ENCODE assay signal across 27 cellular contexts in genomic region chr1:22344851-22345560, GRCh38.
"Had no signal": no experiment of that assay in that cellular context is flagged by ENCODE, and none has a peak within 500 bp of the region (broad histone marks: within the 10 kb centered on the region; RNA-seq: fewer than 3 reads in every experiment).

No MANE protein-coding gene starts in this region.

- H3K27ac ChIP-seq: esophagus squamous epithelium, heart right ventricle, lower lobe of right lung, neural progenitor cell, psoas muscle, sigmoid colon, suprapubic skin, transverse colon, upper lobe of right lung, vagina had no signal

- H3K27me3 ChIP-seq: vagina had no signal

- H3K27ac Mint-ChIP-seq: effector memory CD8-positive, alpha-beta T cell; immature natural killer cell; naive thymus-derived CD8-positive, alpha-beta T cell; neural progenitor cell; stimulated activated naive B cell treated with anti-CD40 and anti-IgM and Interleukin-4, amounts not matched to agents 10 μg/mL and 1 μg/mL and 100 μg/mL, for 72 hours; stimulated activated naive CD8-positive, alpha-beta T cell treated with anti-CD3 and anti-CD28 coated beads, Interleukin-15, amount 100 ng/mL, for 72 hours had no signal

- H3K9ac ChIP-seq: neural progenitor cell had no signal

- H3K4me1 ChIP-seq: psoas muscle, upper lobe of right lung had no signal

- H3K4me2 ChIP-seq: neural progenitor cell had no signal

- H3K9me3 Mint-ChIP-seq: effector memory CD8-positive, alpha-beta T cell; immature natural killer cell; naive thymus-derived CD8-positive, alpha-beta T cell; stimulated activated naive CD8-positive, alpha-beta T cell treated with anti-CD3 and anti-CD28 coated beads, Interleukin-15, amount 100 ng/mL, for 72 hours had no signal

- H3K9me3 ChIP-seq: esophagus squamous epithelium, heart right ventricle, lower lobe of right lung, psoas muscle, sigmoid colon, suprapubic skin, transverse colon, upper lobe of right lung, vagina had no signal

- H3K36me3 ChIP-seq: esophagus squamous epithelium, heart right ventricle, lower lobe of right lung, neural progenitor cell, sigmoid colon, suprapubic skin, transverse colon, upper lobe of right lung, vagina had no signal

- ATAC-seq: effector memory CD8-positive, alpha-beta T cell; heart right ventricle; left ventricle myocardium superior; lower lobe of right lung; naive thymus-derived CD8-positive, alpha-beta T cell; psoas muscle; right cardiac atrium; stimulated activated naive B cell treated with anti-CD40 and anti-IgM and Interleukin-4, amounts not matched to agents 10 μg/mL and 1 μg/mL and 100 μg/mL, for 72 hours; stimulated activated naive CD8-positive, alpha-beta T cell treated with anti-CD3 and anti-CD28 coated beads, Interleukin-15, amount 100 ng/mL, for 72 hours; upper lobe of right lung had no signal

- H3K4me3 ChIP-seq: esophagus squamous epithelium, heart right ventricle, lower lobe of right lung, neural progenitor cell, psoas muscle, sigmoid colon, suprapubic skin, transverse colon, upper lobe of right lung, vagina had no signal

- DNase-seq: cortex of kidney; effector memory CD8-positive, alpha-beta T cell; erythroblast; esophagus squamous epithelium; foreskin melanocyte; glutamatergic neuron; heart right ventricle; hypothalamus; immature natural killer cell; left ventricle myocardium superior; lower lobe of right lung; naive thymus-derived CD8-positive, alpha-beta T cell; nucleus accumbens; psoas muscle; right cardiac atrium; sigmoid colon; stimulated activated CD4-positive, alpha-beta T cell treated with anti-CD3 and anti-CD28 coated beads, Interleukin-2, amount 100 ng/mL, for 24 hours; stimulated activated CD4-positive, alpha-beta T cell treated with anti-CD3 and anti-CD28 coated beads, Interleukin-4, amount 100 ng/mL, for 24 hours; stimulated activated naive B cell treated with anti-CD40 and anti-IgM and Interleukin-4, amounts not matched to agents 10 μg/mL and 1 μg/mL and 100 μg/mL, for 72 hours; stimulated activated naive CD8-positive, alpha-beta T cell treated with anti-CD3 and anti-CD28 coated beads, Interleukin-15, amount 100 ng/mL, for 72 hours; transverse colon; upper lobe of right lung had no signal

- H3K36me3 Mint-ChIP-seq: naive thymus-derived CD8-positive, alpha-beta T cell; neural progenitor cell had no signal

- H3K4me3 Mint-ChIP-seq: effector memory CD8-positive, alpha-beta T cell; immature natural killer cell; naive thymus-derived CD8-positive, alpha-beta T cell; neural progenitor cell; stimulated activated naive B cell treated with anti-CD40 and anti-IgM and Interleukin-4, amounts not matched to agents 10 μg/mL and 1 μg/mL and 100 μg/mL, for 72 hours; stimulated activated naive CD8-positive, alpha-beta T cell treated with anti-CD3 and anti-CD28 coated beads, Interleukin-15, amount 100 ng/mL, for 72 hours had no signal

- H2AFZ ChIP-seq: neural progenitor cell had no signal

- FAIRE-seq: endometrium, keratinocyte had no signal
